In genomic region chr3:169811606-169812123, GRCh38 we compare ENCODE assay signal across 6 cellular contexts. TPM values are rescaled to one million over a fixed set of nuclear protein-coding genes. Genes with fewer than 3 reads are reported as not detected.
DNase-seq lines count a peak whose midpoint lies in the region; ATAC-seq lines count a peak whose summit lies in the region.

No MANE protein-coding gene starts in this region.

- H3K27me3 ChIP-seq in iPS-20b (ENCODE audit: insufficient read depth, low read length), result peaks cover 38% of the 10 kb centered on the region

- ATAC-seq in stimulated activated naive CD8-positive, alpha-beta T cell treated with anti-CD3 and anti-CD28 coated beads, Interleukin-15, Interleukin-2, amounts not matched to agents 100 U/mL and 50 U/mL, for 24 hours, result no peak

- H3K27me3 Mint-ChIP-seq in stimulated activated naive CD8-positive, alpha-beta T cell treated with anti-CD3 and anti-CD28 coated beads, Interleukin-15, Interleukin-2, amounts not matched to agents 100 ng/mL and 50 ng/mL, for 24 hours, result peaks cover 6% of the 10 kb centered on the region
- no peaks in the 10 kb centered on the region for H3K27me3 Mint-ChIP-seq in activated CD4-positive, alpha-beta memory T cell treated with anti-CD3 and anti-CD28 coated beads for 36 hours

- peaks cover 25% of the 10 kb centered on the region for H3K4me1 Mint-ChIP-seq in stimulated activated naive CD8-positive, alpha-beta T cell treated with anti-CD3 and anti-CD28 coated beads, Interleukin-15, Interleukin-2, amounts not matched to agents 100 ng/mL and 50 ng/mL, for 24 hours (ENCODE audit: low read depth)
- peaks cover 19% of the 10 kb centered on the region for H3K4me1 Mint-ChIP-seq in activated CD4-positive, alpha-beta memory T cell treated with anti-CD3 and anti-CD28 coated beads for 36 hours (ENCODE audit: low read depth)

- H3K9ac ChIP-seq in iPS-20b (ENCODE audit: low read depth, low read length), result peak overlapping the region; percentile 71; the same call in 1 of the 2 replicates

- H3K4me1 ChIP-seq in iPS-20b (ENCODE audit: insufficient read depth, low read length) (peaks cover 10% of the 10 kb centered on the region; the same call in 1 of the 2 replicates), urinary bladder (ENCODE audit: insufficient read depth) (no peaks in the 10 kb centered on the region)

- no peak for DNase-seq in stimulated activated naive CD8-positive, alpha-beta T cell treated with anti-CD3 and anti-CD28 coated beads, Interleukin-15, Interleukin-2, amounts not matched to agents 100 U/mL and 50 U/mL, for 24 hours
- peak; percentile 14 for DNase-seq in activated CD4-positive, alpha-beta memory T cell treated with anti-CD3 and anti-CD28 coated beads for 36 hours
- no peak for DNase-seq in stimulated activated CD4-positive, alpha-beta T cell treated with anti-CD3 and anti-CD28 coated beads, Interleukin-12 subunit alpha, Interleukin-12 subunit beta, amount 100 ng/mL, for 4 hours

- H3K36me3 Mint-ChIP-seq in stimulated activated naive CD8-positive, alpha-beta T cell treated with anti-CD3 and anti-CD28 coated beads, Interleukin-15, Interleukin-2, amounts not matched to agents 100 ng/mL and 50 ng/mL, for 24 hours (ENCODE audit: low read depth), result peaks cover 5% of the 10 kb centered on the region
- no peaks in the 10 kb centered on the region for H3K36me3 Mint-ChIP-seq in activated CD4-positive, alpha-beta memory T cell treated with anti-CD3 and anti-CD28 coated beads for 36 hours

- intact Hi-C loops in activated CD4-positive, alpha-beta memory T cell treated with anti-CD3 and anti-CD28 coated beads for 36 hours (cut with micrococcal nuclease), result loop anchor here (1.0 to 5.0 kb wide), 3 partner anchors 155 to 546 kb away; partner anchors contain the start of genes SEC62 and SKIL

- POLR2A ChIA-PET in activated CD4-positive, alpha-beta memory T cell treated with anti-CD3 and anti-CD28 coated beads for 36 hours (lab: Charles Lee), result interaction anchor here (1.7 kb wide), 1 partner anchor 38 kb away, joined by 4 read pairs; the partner anchor contains the start of gene MYNN

- H3K36me3 ChIP-seq in iPS-20b (ENCODE audit: insufficient read depth, low read depth, low read length) (no peaks in the 10 kb centered on the region), urinary bladder (ENCODE audit: insufficient read depth) (no peaks in the 10 kb centered on the region)

- H3K9me3 Mint-ChIP-seq in stimulated activated naive CD8-positive, alpha-beta T cell treated with anti-CD3 and anti-CD28 coated beads, Interleukin-15, Interleukin-2, amounts not matched to agents 100 ng/mL and 50 ng/mL, for 24 hours, result peaks cover 8% of the 10 kb centered on the region
- H3K9me3 Mint-ChIP-seq in activated CD4-positive, alpha-beta memory T cell treated with anti-CD3 and anti-CD28 coated beads for 36 hours, result peaks cover 10% of the 10 kb centered on the region

- H3K4me3 ChIP-seq in iPS-20b (ENCODE audit: low read length) (peak overlapping the region; percentile 88), urinary bladder (ENCODE audit: low read depth, low read length) (peak overlapping the region; percentile 74)

- WGBS in urinary bladder, result 2% methylated on average over 15 of the region's 15 CpGs

- H3K9me3 ChIP-seq in iPS-20b (ENCODE audit: insufficient read depth, low read depth, low read length), result peaks cover 5% of the 10 kb centered on the region; the same call in 1 of the 2 replicates

- CTCF ChIA-PET in activated CD4-positive, alpha-beta memory T cell treated with anti-CD3 and anti-CD28 coated beads for 36 hours (lab: Charles Lee), result interaction anchor here (1.2 to 1.5 kb wide), 3 partner anchors 15 to 187 kb away, joined by 3 read pairs; no protein-coding TSS in a partner anchor

- H3K27ac ChIP-seq in iPS-20b (ENCODE audit: low read length) (no peak overlapping the region), urinary bladder (ENCODE audit: low read depth) (peak overlapping the region; percentile 62)

- peak overlapping the region; percentile 61 for H3K27ac Mint-ChIP-seq in stimulated activated naive CD8-positive, alpha-beta T cell treated with anti-CD3 and anti-CD28 coated beads, Interleukin-15, Interleukin-2, amounts not matched to agents 100 ng/mL and 50 ng/mL, for 24 hours
- H3K27ac Mint-ChIP-seq in activated CD4-positive, alpha-beta memory T cell treated with anti-CD3 and anti-CD28 coated beads for 36 hours, result no peak overlapping the region

- peak overlapping the region; percentile 79 for H3K4me3 Mint-ChIP-seq in stimulated activated naive CD8-positive, alpha-beta T cell treated with anti-CD3 and anti-CD28 coated beads, Interleukin-15, Interleukin-2, amounts not matched to agents 100 ng/mL and 50 ng/mL, for 24 hours
- peak overlapping the region; percentile 75 for H3K4me3 Mint-ChIP-seq in activated CD4-positive, alpha-beta memory T cell treated with anti-CD3 and anti-CD28 coated beads for 36 hours

RNA-seq across cellular contexts. Expression of gene LRRIQ4, which starts 1.0 kb away (rescaled TPM):
- total RNA-seq in activated CD4-positive, alpha-beta memory T cell treated with anti-CD3 and anti-CD28 coated beads for 36 hours, result under 1 TPM in 1 of 2 experiments, not detected in 1; 0.14 TPM
- not detected for total RNA-seq in urinary bladder
- polyA plus RNA-seq in urinary bladder, result not detected

RNA-seq across cellular contexts. Expression of gene LRRC34, which starts 1.0 kb away (rescaled TPM):
- total RNA-seq in activated CD4-positive, alpha-beta memory T cell treated with anti-CD3 and anti-CD28 coated beads for 36 hours, result 1 to 10 TPM; 2.8 to 2.9 TPM
- 14.7 TPM for total RNA-seq in urinary bladder
- 2.0 TPM for polyA plus RNA-seq in urinary bladder

RNA-seq across cellular contexts. Expression of gene MYNN, which starts 38.5 kb away (rescaled TPM):
- total RNA-seq in activated CD4-positive, alpha-beta memory T cell treated with anti-CD3 and anti-CD28 coated beads for 36 hours, result 10 to 100 TPM; 12.8 to 14.0 TPM
- total RNA-seq in urinary bladder, result 50.8 TPM
- polyA plus RNA-seq in urinary bladder, result 11.9 TPM

RNA-seq across cellular contexts. Expression of gene ACTRT3, which starts 42.3 kb away (rescaled TPM):
- 1 to 10 TPM in 1 of 2 experiments, under 1 TPM in 1; 0.76 to 1.0 TPM for total RNA-seq in activated CD4-positive, alpha-beta memory T cell treated with anti-CD3 and anti-CD28 coated beads for 36 hours
- total RNA-seq in urinary bladder, result 3.3 TPM
- 2.4 TPM for polyA plus RNA-seq in urinary bladder

RNA-seq across cellular contexts. Expression of gene TERC, which starts 46.8 kb away (rescaled TPM):
- 10 to 100 TPM; 11.5 to 19.2 TPM for total RNA-seq in activated CD4-positive, alpha-beta memory T cell treated with anti-CD3 and anti-CD28 coated beads for 36 hours
- 108 TPM for total RNA-seq in urinary bladder
- polyA plus RNA-seq in urinary bladder, result not detected
